In the genomic region with DNA sequence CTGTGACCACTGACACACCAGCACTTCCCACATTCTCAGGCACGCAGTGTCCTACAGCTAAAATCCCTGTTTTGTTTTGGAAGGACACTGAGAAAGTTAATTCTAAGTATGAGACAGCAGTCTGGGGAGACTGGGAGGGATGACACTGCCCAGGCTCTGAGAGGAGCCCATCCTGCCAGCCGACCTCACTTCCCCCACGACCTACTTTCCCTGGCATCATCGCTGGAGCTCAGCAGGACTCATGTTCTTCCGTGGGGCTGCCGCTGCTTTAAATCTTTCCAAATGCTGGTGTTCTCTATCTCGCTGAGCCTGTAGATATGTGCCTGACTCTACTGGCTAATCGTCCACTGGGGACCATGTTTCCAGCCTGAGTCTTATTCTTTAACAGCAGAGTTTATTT, we compare ENCODE assay signal across 21 cellular contexts.
"Had no signal": no experiment of that assay in that cellular context is flagged by ENCODE, and none has a peak within 500 bp of the region (broad histone marks: within the 10 kb centered on the region; RNA-seq: fewer than 3 reads in every experiment).

No MANE protein-coding gene starts in this region.

- H3K9me3 ChIP-seq: gastrocnemius medialis, psoas muscle, right lobe of liver, stomach, thyroid gland had no signal

- FAIRE-seq: colon, kidney had no signal

- H3K27me3 Mint-ChIP-seq: natural killer cell treated with Interleukin-12 subunit alpha and Interleukin-12 subunit beta and Interleukin-15 and Interleukin-18, amount 100 ng/mL, for 72 hours had no signal

- H3K27ac ChIP-seq: dorsolateral prefrontal cortex, gastrocnemius medialis, psoas muscle, right lobe of liver, stomach, thyroid gland had no signal

- H3K4me3 Mint-ChIP-seq: memory B cell; natural killer cell treated with Interleukin-12 subunit alpha and Interleukin-12 subunit beta and Interleukin-15 and Interleukin-18, amount 100 ng/mL, for 72 hours; neural crest cell; stimulated activated effector memory CD8-positive, alpha-beta T cell treated with anti-CD3 and anti-CD28 coated beads, Interleukin-12 subunit alpha, Interleukin-12 subunit beta, amount 100 ng/mL, for 72 hours had no signal

- ATAC-seq: gastrocnemius medialis; left colon; natural killer cell treated with Interleukin-12 subunit alpha and Interleukin-12 subunit beta and Interleukin-15 and Interleukin-18, amount 100 ng/mL, for 72 hours; right lobe of liver; stimulated activated effector memory CD8-positive, alpha-beta T cell treated with anti-CD3 and anti-CD28 coated beads, Interleukin-12 subunit alpha, Interleukin-12 subunit beta, amount 100 ng/mL, for 72 hours had no signal

- H3K4me3 ChIP-seq: dorsolateral prefrontal cortex, gastrocnemius medialis, lung, psoas muscle, right lobe of liver, stomach, thyroid gland had no signal

- H3K4me1 ChIP-seq: gastrocnemius medialis, psoas muscle, right lobe of liver, stomach, thyroid gland had no signal

- DNase-seq: cerebellar nuclear complex; effector CD4-positive, alpha-beta T cell; gastrocnemius medialis; kidney; left colon; posterior cingulate gyrus; psoas muscle; right lobe of liver; stimulated activated CD4-positive, alpha-beta T cell treated with anti-CD3 and anti-CD28 coated beads, Interleukin-2, amount 100 ng/mL, for 24 hours; stimulated activated CD4-positive, alpha-beta T cell treated with anti-CD3 and anti-CD28 coated beads, Interleukin-4, amount 100 ng/mL, for 24 hours; stimulated activated naive CD4-positive, alpha-beta T cell treated with Interleukin-2 at 50 U/mL for 16 hours; stomach; thyroid gland; trophoblast cell had no signal

- H3K36me3 Mint-ChIP-seq: memory B cell; natural killer cell treated with Interleukin-12 subunit alpha and Interleukin-12 subunit beta and Interleukin-15 and Interleukin-18, amount 100 ng/mL, for 72 hours; stimulated activated effector memory CD8-positive, alpha-beta T cell treated with anti-CD3 and anti-CD28 coated beads, Interleukin-12 subunit alpha, Interleukin-12 subunit beta, amount 100 ng/mL, for 72 hours had no signal

- H3K27ac Mint-ChIP-seq: memory B cell; natural killer cell treated with Interleukin-12 subunit alpha and Interleukin-12 subunit beta and Interleukin-15 and Interleukin-18, amount 100 ng/mL, for 72 hours; stimulated activated effector memory CD8-positive, alpha-beta T cell treated with anti-CD3 and anti-CD28 coated beads, Interleukin-12 subunit alpha, Interleukin-12 subunit beta, amount 100 ng/mL, for 72 hours had no signal

- H3K27me3 ChIP-seq: dorsolateral prefrontal cortex, gastrocnemius medialis, right lobe of liver, stomach, thyroid gland had no signal

- H3K4me1 Mint-ChIP-seq: memory B cell; stimulated activated effector memory CD8-positive, alpha-beta T cell treated with anti-CD3 and anti-CD28 coated beads, Interleukin-12 subunit alpha, Interleukin-12 subunit beta, amount 100 ng/mL, for 72 hours had no signal

- H3K36me3 ChIP-seq: gastrocnemius medialis, right lobe of liver, thyroid gland had no signal
